Comparison of ENCODE assay signal across 27 cellular contexts in the genomic region with DNA sequence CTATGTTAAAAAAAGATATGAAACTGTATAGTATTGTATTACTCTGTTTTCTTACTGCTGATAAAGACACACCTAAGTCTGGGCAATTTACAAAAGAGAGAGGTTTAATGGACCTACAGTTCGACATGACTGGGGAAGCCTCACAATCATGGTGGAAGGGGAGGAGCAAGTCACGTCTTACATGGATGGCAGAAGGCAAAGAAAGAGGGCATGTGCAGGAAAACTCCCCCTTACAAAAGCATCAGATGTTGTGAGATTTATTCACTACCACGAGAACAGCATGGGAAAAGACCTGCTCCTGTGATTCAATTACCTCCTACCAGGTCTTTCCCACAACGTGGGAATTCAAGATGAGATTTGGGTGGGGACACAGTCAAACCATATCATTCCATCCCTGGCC.
"Had no signal": no experiment of that assay in that cellular context is flagged by ENCODE, and none has a peak within 500 bp of the region (broad histone marks: within the 10 kb centered on the region; RNA-seq: fewer than 3 reads in every experiment).

No MANE protein-coding gene starts in this region.

- H3K4me1 ChIP-seq: stomach, suprapubic skin, testis, thyroid gland, tibial artery, transverse colon, upper lobe of left lung, upper lobe of right lung, uterus had no signal

- H3K27me3 ChIP-seq: stomach, suprapubic skin, testis, thyroid gland, tibial artery, tibial nerve, transverse colon, upper lobe of left lung, upper lobe of right lung, uterus, vagina had no signal

- FAIRE-seq: urothelium cell line had no signal

- H3K4me3 ChIP-seq: stomach, suprapubic skin, testis, thoracic aorta, thyroid gland, tibial artery, tibial nerve, transverse colon, upper lobe of left lung, upper lobe of right lung, uterus, vagina had no signal

- ATAC-seq: stimulated activated effector memory CD8-positive, alpha-beta T cell treated with anti-CD3 and anti-CD28 coated beads, Interleukin-12 subunit alpha, Interleukin-12 subunit beta, amount 100 ng/mL, for 72 hours; stimulated activated memory B cell treated with anti-CD40 and anti-IgM and Interleukin-4, amounts not matched to agents 10 μg/mL and 1 μg/mL and 100 μg/mL, for 72 hours; stimulated activated naive B cell treated with anti-CD40 and anti-IgM and Interleukin-4, amounts not matched to agents 10 μg/mL and 1 μg/mL and 100 μg/mL, for 72 hours; stimulated activated naive CD8-positive, alpha-beta T cell treated with anti-CD3 and anti-CD28 coated beads, Interleukin-15, amount 100 ng/mL, for 72 hours; stimulated activated naive CD8-positive, alpha-beta T cell treated with anti-CD3 and anti-CD28 coated beads, Interleukin-15, Interleukin-2, amounts not matched to agents 100 U/mL and 50 U/mL, for 24 hours; upper lobe of right lung had no signal

- DNase-seq: stimulated activated CD4-positive, alpha-beta T cell treated with anti-CD3 and anti-CD28 coated beads, Interleukin-2, amount 100 ng/mL, for 48 hours; stimulated activated CD4-positive, alpha-beta T cell treated with anti-CD3 and anti-CD28 coated beads, Interleukin-4, amount 100 ng/mL, for 1 hour; stimulated activated CD4-positive, alpha-beta T cell treated with anti-CD3 and anti-CD28 coated beads, Interleukin-4, amount 100 ng/mL, for 24 hours; stimulated activated CD4-positive, alpha-beta T cell treated with anti-CD3 and anti-CD28 coated beads, Interleukin-4, amount 100 ng/mL, for 4 hours; stimulated activated CD8-positive, alpha-beta memory T cell treated with anti-CD3 and anti-CD28 coated beads, Interleukin-4, amount 100 ng/mL, for 48 hours; stimulated activated naive B cell treated with anti-CD40 and anti-IgM and Interleukin-4, amounts not matched to agents 10 μg/mL and 1 μg/mL and 100 μg/mL, for 72 hours; stimulated activated naive CD4-positive, alpha-beta T cell; stimulated activated naive CD4-positive, alpha-beta T cell treated with Interleukin-2 at 50 U/mL for 16 hours; stimulated activated naive CD8-positive, alpha-beta T cell treated with anti-CD3 and anti-CD28 coated beads, Interleukin-15, amount 100 ng/mL, for 72 hours; stimulated activated naive CD8-positive, alpha-beta T cell treated with anti-CD3 and anti-CD28 coated beads, Interleukin-15, Interleukin-2, amounts not matched to agents 100 U/mL and 50 U/mL, for 24 hours; stomach; substantia nigra; testis; thyroid gland; tibial artery; transverse colon; trophoblast cell; upper lobe of left lung; upper lobe of right lung; uterus had no signal

- H3K27ac ChIP-seq: stomach, suprapubic skin, testis, thoracic aorta, thyroid gland, tibial artery, tibial nerve, transverse colon, upper lobe of left lung, upper lobe of right lung, uterus, vagina had no signal

- H3K9me3 ChIP-seq: testis, thoracic aorta, thyroid gland, tibial artery, transverse colon, upper lobe of right lung, vagina had no signal

- H3K36me3 ChIP-seq: stomach, suprapubic skin, thoracic aorta, thyroid gland, tibial artery, tibial nerve, transverse colon, upper lobe of left lung, upper lobe of right lung, uterus, vagina had no signal
